Comparison of ENCODE assay signal across 25 cellular contexts in the genomic region with DNA sequence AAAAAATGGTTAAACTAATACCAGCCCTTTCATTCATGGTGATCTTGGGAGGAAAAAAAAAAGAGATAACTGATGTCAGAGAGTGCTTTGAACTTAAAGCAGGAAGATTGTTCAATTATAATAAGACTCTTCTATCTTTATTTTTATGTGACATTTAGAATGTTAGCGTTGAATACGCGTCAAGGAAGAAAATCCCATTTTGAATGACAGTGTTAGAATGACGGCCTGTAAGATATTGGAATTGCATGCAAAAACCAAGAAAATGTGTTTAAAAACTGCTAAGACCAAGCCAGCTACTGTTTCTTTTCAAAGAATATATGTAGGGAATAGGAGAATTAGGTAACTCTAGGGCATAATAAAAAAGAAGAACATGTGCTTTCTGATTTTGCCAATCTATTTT.
A peak's percentile ranks its signal among the peaks of the same experiment; 100 is the strongest.
DNase-seq lines count a peak whose midpoint lies in the region; ATAC-seq, FAIRE-seq and TF ChIP-seq lines count a peak whose summit lies in the region.
"Had no signal": no experiment of that assay in that cellular context is flagged by ENCODE, and none has a peak within 500 bp of the region (broad histone marks: within the 10 kb centered on the region; RNA-seq: fewer than 3 reads in every experiment).

No MANE protein-coding gene starts in this region.

- H3K27me3 ChIP-seq in OCI-LY1 (ENCODE audit: insufficient read depth, low read length) (no peaks in the 10 kb centered on the region), WERI-Rb-1 (ENCODE audit: insufficient read depth, low read depth, severe bottlenecking) (no peaks in the 10 kb centered on the region)
- H3K27me3 ChIP-seq: BE2C; BLaER1 treated with 17β-estradiol and CSF1 and Interleukin-3, amounts not matched to agents 10 nM and 100 nM had no signal

- H3K4me2 ChIP-seq in OCI-LY1 (ENCODE audit: low read length) = no peak overlapping the region
- H3K4me2 ChIP-seq: A549; BLaER1 treated with 17β-estradiol and CSF1 and Interleukin-3, amounts not matched to agents 10 nM and 100 nM had no signal

- no peak overlapping the region for H3K9ac ChIP-seq in OCI-LY1 (ENCODE audit: low read length)
- H3K9ac ChIP-seq: BLaER1 treated with 17β-estradiol and CSF1 and Interleukin-3, amounts not matched to agents 10 nM and 100 nM had no signal

- peaks cover 2% of the 10 kb centered on the region for H3K36me3 Mint-ChIP-seq in progenitor cell of endocrine pancreas (ENCODE audit: insufficient read depth)

- ATAC-seq in HG03442 (IDR thresholded peaks at IDR 0.05; ENCODE audit: unreplicated experiment) = no peak
- ATAC-seq: A549 had no signal

- peak overlapping the region; percentile 65 for H3K27ac Mint-ChIP-seq in progenitor cell of endocrine pancreas
- H3K27ac Mint-ChIP-seq: CD14-positive monocyte; CD4-positive, alpha-beta T cell; CD8-positive, alpha-beta memory T cell; HFFc6 had no signal

- H3K9me3 Mint-ChIP-seq in progenitor cell of endocrine pancreas (ENCODE audit: low read depth) = no peaks in the 10 kb centered on the region
- H3K9me3 Mint-ChIP-seq: CD14-positive monocyte; CD4-positive, alpha-beta T cell; CD8-positive, alpha-beta memory T cell; HFFc6 had no signal

- no peak overlapping the region for H3K4me3 Mint-ChIP-seq in progenitor cell of endocrine pancreas (ENCODE audit: low read depth)
- H3K4me3 Mint-ChIP-seq: CD14-positive monocyte; CD4-positive, alpha-beta T cell; CD8-positive, alpha-beta memory T cell; HFFc6 had no signal

- H3K27ac ChIP-seq in OCI-LY1 (ENCODE audit: low read depth, low read length, poor library complexity, severe bottlenecking) (peak overlapping the region; percentile 35), WERI-Rb-1 (peak overlapping the region; percentile 31)
- H3K27ac ChIP-seq: A549; BLaER1 treated with 17β-estradiol and CSF1 and Interleukin-3, amounts not matched to agents 10 nM and 100 nM had no signal

- H3K9me3 ChIP-seq in OCI-LY1 (ENCODE audit: low read length) = no peaks in the 10 kb centered on the region
- no peaks in the 10 kb centered on the region for H3K9me3 ChIP-seq in WERI-Rb-1 (ENCODE audit: severe bottlenecking)
- H3K9me3 ChIP-seq: A549; BE2C; BLaER1 treated with 17β-estradiol and CSF1 and Interleukin-3, amounts not matched to agents 10 nM and 100 nM; HAP-1 had no signal

- H3K36me3 ChIP-seq in OCI-LY1 (ENCODE audit: insufficient read depth, low read length) (no peaks in the 10 kb centered on the region), WERI-Rb-1 (no peaks in the 10 kb centered on the region)
- H3K36me3 ChIP-seq: BE2C; BLaER1 treated with 17β-estradiol and CSF1 and Interleukin-3, amounts not matched to agents 10 nM and 100 nM; HAP-1 had no signal

- DNase-seq in D721Med (ENCODE audit: insufficient read length, low spot score) = no peak
- no peak for DNase-seq in WERI-Rb-1
- DNase-seq in progenitor cell of endocrine pancreas (ENCODE audit: low spot score, unreplicated experiment) = no peak
- no peak for DNase-seq in anterior cingulate cortex (lab: John Stamatoyannopoulos, UW)
- DNase-seq in erythroblast (lab: John Stamatoyannopoulos, UW) = no peak
- DNase-seq: 8988T; ACHN; AML-193; BE2C; CD4-positive, alpha-beta T cell; CD8-positive, alpha-beta memory T cell; DMS53; DMS79 treated with DMSO at 0.1 percent for 48 hours; GF-D8; GOT3; HFFc6 had no signal

- no peak for TF ChIP-seq CTCF in D721Med (IDR thresholded peaks at IDR 0.05; ENCODE audit: insufficient read depth, missing control alignments)
- no peak for TF ChIP-seq CTCF in OCI-LY1 (IDR thresholded peaks at IDR 0.05; ENCODE audit: low read length)
- TF ChIP-seq CTCF in WERI-Rb-1 (IDR thresholded peaks at IDR 0.05; ENCODE audit: low read depth, low read length) = no peak
- TF ChIP-seq CTCF in progenitor cell of endocrine pancreas (IDR thresholded peaks at IDR 0.05; ENCODE audit: unreplicated experiment) = no peak

- H3F3A ChIP-seq in OCI-LY1 (ENCODE audit: insufficient read depth, low read length) = peaks cover 8% of the 10 kb centered on the region

- FAIRE-seq in D721Med (lab: Jason Lieb, UNC) = peak; percentile 6
- FAIRE-seq: A549, GM12891, GM18507, H54 had no signal

- H3K4me1 ChIP-seq in OCI-LY1 (ENCODE audit: insufficient read depth, low read length, severe bottlenecking) = peaks cover 98% of the 10 kb centered on the region
- H3K4me1 ChIP-seq: A549, HAP-1 had no signal

- no peak overlapping the region for H2AFZ ChIP-seq in OCI-LY1 (ENCODE audit: low read length)

- H3K27me3 Mint-ChIP-seq in progenitor cell of endocrine pancreas = no peaks in the 10 kb centered on the region
- H3K27me3 Mint-ChIP-seq: CD4-positive, alpha-beta T cell; CD8-positive, alpha-beta memory T cell had no signal

- H3K4me3 ChIP-seq in OCI-LY1 (ENCODE audit: low read depth, low read length, poor library complexity, severe bottlenecking) (no peak overlapping the region), WERI-Rb-1 (ENCODE audit: low read depth, low read length) (no peak overlapping the region)
- H3K4me3 ChIP-seq: A549; BLaER1 treated with 17β-estradiol and CSF1 and Interleukin-3, amounts not matched to agents 10 nM and 100 nM; HAP-1 had no signal

- TF ChIP-seq POLR2A in erythroblast (IDR thresholded peaks at IDR 0.05; ENCODE audit: low read length) = no peak

- H3K79me2 ChIP-seq in OCI-LY1 (ENCODE audit: insufficient read depth, low read length) = peaks cover 13% of the 10 kb centered on the region; the same call in 1 of the 2 replicates

- peaks cover 29% of the 10 kb centered on the region for H3K4me1 Mint-ChIP-seq in progenitor cell of endocrine pancreas (ENCODE audit: low read depth)
- H3K4me1 Mint-ChIP-seq: CD14-positive monocyte had no signal

- H3K9me2 ChIP-seq in OCI-LY1 (ENCODE audit: low read depth, low read length) = no peaks in the 10 kb centered on the region

- no peaks in the 10 kb centered on the region for H4K20me1 ChIP-seq in OCI-LY1 (ENCODE audit: insufficient read depth, low read length)
